In genomic region chr12:104573-105081, GRCh38 we compare ENCODE assay signal across 11 cellular contexts. TPM values are rescaled to one million over a fixed set of nuclear protein-coding genes. Genes with fewer than 3 reads are reported as not detected.
DNase-seq lines count a peak whose midpoint lies in the region; ATAC-seq and TF ChIP-seq lines count a peak whose summit lies in the region.
"Had no signal": no experiment of that assay in that cellular context is flagged by ENCODE, and none has a peak within 500 bp of the region (broad histone marks: within the 10 kb centered on the region; RNA-seq: fewer than 3 reads in every experiment).

No MANE protein-coding gene starts in this region.

- POLR2A ChIA-PET in activated CD4-positive, alpha-beta T cell treated with anti-CD3 and anti-CD28 coated beads for 36 hours (lab: Charles Lee), result no interaction called here

- no peak for ATAC-seq in activated CD4-positive, alpha-beta T cell treated with anti-CD3 and anti-CD28 coated beads for 36 hours
- ATAC-seq in HG02938 (IDR thresholded peaks at IDR 0.05; ENCODE audit: unreplicated experiment), result no peak
- ATAC-seq in GM21576 (IDR thresholded peaks at IDR 0.05; ENCODE audit: unreplicated experiment), result no peak
- ATAC-seq: activated T-helper 17 cell treated with anti-CD3 and anti-CD28 coated beads, Interleukin-2, amount 50 U/mL, for 72 hours had no signal

- no peaks in the 10 kb centered on the region for H3K36me3 Mint-ChIP-seq in activated CD4-positive, alpha-beta T cell treated with anti-CD3 and anti-CD28 coated beads for 36 hours (ENCODE audit: low read depth)
- no peaks in the 10 kb centered on the region for H3K36me3 Mint-ChIP-seq in progenitor cell of endocrine pancreas (ENCODE audit: insufficient read depth)

- in situ Hi-C loops in G401 (cut with HindIII; ENCODE audit: low sequenced_read_pairs), result no loop called here

- no peak overlapping the region for H3K4me3 Mint-ChIP-seq in activated CD4-positive, alpha-beta T cell treated with anti-CD3 and anti-CD28 coated beads for 36 hours
- no peak overlapping the region for H3K4me3 Mint-ChIP-seq in progenitor cell of endocrine pancreas (ENCODE audit: low read depth)
- H3K4me3 Mint-ChIP-seq: activated T-helper 17 cell treated with anti-CD3 and anti-CD28 coated beads, Interleukin-2, amount 50 U/mL, for 72 hours had no signal

- intact Hi-C loops in activated CD4-positive, alpha-beta T cell treated with anti-CD3 and anti-CD28 coated beads for 36 hours (cut with DNase I, micrococcal nuclease), result no loop called here

- TF ChIP-seq CTCF in progenitor cell of endocrine pancreas (IDR thresholded peaks at IDR 0.05; ENCODE audit: unreplicated experiment), result no peak

- CTCF ChIA-PET in activated CD4-positive, alpha-beta T cell treated with anti-CD3 and anti-CD28 coated beads for 36 hours (lab: Charles Lee), result no interaction called here

- no peak overlapping the region for H3K27ac Mint-ChIP-seq in activated CD4-positive, alpha-beta T cell treated with anti-CD3 and anti-CD28 coated beads for 36 hours
- no peak overlapping the region for H3K27ac Mint-ChIP-seq in progenitor cell of endocrine pancreas
- H3K27ac Mint-ChIP-seq: activated T-helper 17 cell treated with anti-CD3 and anti-CD28 coated beads, Interleukin-2, amount 50 U/mL, for 72 hours had no signal

- H3K4me1 Mint-ChIP-seq in activated CD4-positive, alpha-beta T cell treated with anti-CD3 and anti-CD28 coated beads for 36 hours, result peaks cover 6% of the 10 kb centered on the region
- H3K4me1 Mint-ChIP-seq in progenitor cell of endocrine pancreas (ENCODE audit: low read depth), result peaks cover 9% of the 10 kb centered on the region

- H3K27me3 Mint-ChIP-seq in activated CD4-positive, alpha-beta T cell treated with anti-CD3 and anti-CD28 coated beads for 36 hours, result peaks cover 11% of the 10 kb centered on the region
- peaks cover 68% of the 10 kb centered on the region for H3K27me3 Mint-ChIP-seq in progenitor cell of endocrine pancreas

- no peaks in the 10 kb centered on the region for H3K9me3 Mint-ChIP-seq in activated CD4-positive, alpha-beta T cell treated with anti-CD3 and anti-CD28 coated beads for 36 hours (ENCODE audit: low read depth)
- no peaks in the 10 kb centered on the region for H3K9me3 Mint-ChIP-seq in progenitor cell of endocrine pancreas (ENCODE audit: low read depth)
- H3K9me3 Mint-ChIP-seq: activated T-helper 17 cell treated with anti-CD3 and anti-CD28 coated beads, Interleukin-2, amount 50 U/mL, for 72 hours had no signal

- DNase-seq in activated CD4-positive, alpha-beta T cell treated with anti-CD3 and anti-CD28 coated beads for 36 hours, result peak; percentile 29
- DNase-seq in activated CD4-positive, alpha-beta T cell treated with anti-CD3 and anti-CD28 coated beads for 1 hour, result no peak
- DNase-seq in NCI-H2081 (lab: John Stamatoyannopoulos, UW), result peak; percentile 91 to 95
- peak; percentile 2 for DNase-seq in activated T-cell treated with anti-CD3 and anti-CD28 coated beads for 4 hours
- DNase-seq in progenitor cell of endocrine pancreas (ENCODE audit: low spot score, unreplicated experiment), result peak; percentile 58
- no peak for DNase-seq in G401 (ENCODE audit: low spot score)
- DNase-seq: thyroid gland had no signal

RNA-seq across cellular contexts. Expression of gene IQSEC3, which starts 38.1 kb away (rescaled TPM):
- not detected for total RNA-seq in activated CD4-positive, alpha-beta T cell treated with anti-CD3 and anti-CD28 coated beads for 36 hours
- 1.4 and 2.5 TPM in 2 replicates for total RNA-seq in progenitor cell of endocrine pancreas
- total RNA-seq in G401 (2014; rRNA removed; shearing (Covaris generic)), result not detected in 2 replicates
- total RNA-seq: SK-MEL-5 had no signal

Comparison
In these comparisons a context has a peak if more than half of its experiments do, and no peak if none do; other contexts are left out.
1. DNase-seq: peak in activated CD4-positive, alpha-beta T cell treated with anti-CD3 and anti-CD28 coated beads for 36 hours (single experiment), NCI-H2081 (2 of 2), activated T-cell treated with anti-CD3 and anti-CD28 coated beads for 4 hours (single experiment) and progenitor cell of endocrine pancreas (single experiment); none in activated CD4-positive, alpha-beta T cell treated with anti-CD3 and anti-CD28 coated beads for 1 hour (single experiment) and G401 (single experiment).